Comparison of ENCODE assay signal across 25 cellular contexts in the genomic region with DNA sequence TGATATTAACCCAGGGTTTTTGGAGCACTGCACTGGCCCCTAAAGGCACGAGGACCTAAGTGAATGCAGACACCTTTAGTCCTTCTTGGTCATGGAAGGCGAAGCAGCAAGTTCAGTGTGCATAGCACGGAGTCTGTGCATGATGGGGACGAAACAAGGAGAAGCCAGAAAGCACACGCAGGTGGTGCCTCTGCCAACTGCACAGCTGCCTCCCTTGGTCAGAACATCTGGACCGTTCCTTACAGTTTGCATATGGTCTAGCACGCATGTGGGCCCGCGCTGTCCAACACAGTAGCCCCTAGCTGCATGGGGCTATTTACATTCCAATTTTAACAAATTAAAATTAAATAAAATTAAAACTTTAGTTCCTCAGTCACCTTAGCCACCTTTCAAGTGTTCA.
"Had no signal": no experiment of that assay in that cellular context is flagged by ENCODE, and none has a peak within 500 bp of the region (broad histone marks: within the 10 kb centered on the region; RNA-seq: fewer than 3 reads in every experiment).

No MANE protein-coding gene starts in this region.

- H3K36me3 ChIP-seq: esophagus squamous epithelium, left ventricle myocardium inferior, pancreas, sigmoid colon, thyroid gland, upper lobe of right lung had no signal

- H3K9me3 Mint-ChIP-seq: central memory CD8-positive, alpha-beta T cell; naive thymus-derived CD4-positive, alpha-beta T cell; stimulated activated effector memory CD8-positive, alpha-beta T cell treated with anti-CD3 and anti-CD28 coated beads, Interleukin-12 subunit alpha, Interleukin-12 subunit beta, amount 100 ng/mL, for 72 hours; stimulated activated naive CD8-positive, alpha-beta T cell treated with anti-CD3 and anti-CD28 coated beads, Interleukin-15, amount 100 ng/mL, for 72 hours had no signal

- H3K27me3 ChIP-seq: hepatocyte, pancreas, sigmoid colon, thyroid gland had no signal

- H3K36me3 Mint-ChIP-seq: activated naive CD8-positive, alpha-beta T cell; stimulated activated effector memory CD8-positive, alpha-beta T cell treated with anti-CD3 and anti-CD28 coated beads, Interleukin-12 subunit alpha, Interleukin-12 subunit beta, amount 100 ng/mL, for 72 hours had no signal

- H2AFZ ChIP-seq: hepatocyte had no signal

- DNase-seq: activated CD4-positive, alpha-beta T cell treated with anti-CD3 and anti-CD28 coated beads for 4 hours; activated CD4-positive, alpha-beta T cell treated with anti-CD3 and anti-CD28 coated beads, Interleukin-2, amount 50 U/mL, for 4 hours; activated CD8-positive, alpha-beta memory T cell treated with anti-CD3 and anti-CD28 coated beads for 24 hours; activated effector memory CD4-positive, alpha-beta T cell treated with Interleukin-2 at 50 U/mL for 16 hours; activated naive CD4-positive, alpha-beta T cell treated with Interleukin-2 at 50 U/mL for 16 hours; anterior cingulate cortex; effector CD8-positive, alpha-beta T cell; esophagus squamous epithelium; glutamatergic neuron; islet precursor cell; left ventricle myocardium inferior; naive thymus-derived CD4-positive, alpha-beta T cell; pancreas; psoas muscle; sigmoid colon; small intestine; stimulated activated CD4-positive, alpha-beta T cell treated with anti-CD3 and anti-CD28 coated beads, Interleukin-4, amount 100 ng/mL, for 24 hours; stimulated activated naive CD8-positive, alpha-beta T cell treated with anti-CD3 and anti-CD28 coated beads, Interleukin-15, amount 100 ng/mL, for 72 hours; thyroid gland; upper lobe of right lung had no signal

- H3K4me3 Mint-ChIP-seq: activated naive CD8-positive, alpha-beta T cell; central memory CD8-positive, alpha-beta T cell; naive thymus-derived CD4-positive, alpha-beta T cell; stimulated activated effector memory CD8-positive, alpha-beta T cell treated with anti-CD3 and anti-CD28 coated beads, Interleukin-12 subunit alpha, Interleukin-12 subunit beta, amount 100 ng/mL, for 72 hours; stimulated activated naive CD8-positive, alpha-beta T cell treated with anti-CD3 and anti-CD28 coated beads, Interleukin-15, amount 100 ng/mL, for 72 hours had no signal

- H3K9me3 ChIP-seq: esophagus squamous epithelium, left ventricle myocardium inferior, pancreas, psoas muscle, sigmoid colon, thyroid gland, upper lobe of right lung had no signal

- H3K79me2 ChIP-seq: hepatocyte had no signal

- H3K4me3 ChIP-seq: esophagus squamous epithelium, hepatocyte, left ventricle myocardium inferior, lung, pancreas, psoas muscle, sigmoid colon, thyroid gland, upper lobe of right lung had no signal

- H3K4me1 ChIP-seq: esophagus squamous epithelium, left ventricle myocardium inferior, pancreas, psoas muscle, sigmoid colon, thyroid gland, upper lobe of right lung had no signal

- H3K27ac Mint-ChIP-seq: activated naive CD8-positive, alpha-beta T cell; naive thymus-derived CD4-positive, alpha-beta T cell; stimulated activated effector memory CD8-positive, alpha-beta T cell treated with anti-CD3 and anti-CD28 coated beads, Interleukin-12 subunit alpha, Interleukin-12 subunit beta, amount 100 ng/mL, for 72 hours; stimulated activated naive CD8-positive, alpha-beta T cell treated with anti-CD3 and anti-CD28 coated beads, Interleukin-15, amount 100 ng/mL, for 72 hours had no signal

- ATAC-seq: naive thymus-derived CD4-positive, alpha-beta T cell; pancreas; psoas muscle; stimulated activated effector memory CD8-positive, alpha-beta T cell treated with anti-CD3 and anti-CD28 coated beads, Interleukin-12 subunit alpha, Interleukin-12 subunit beta, amount 100 ng/mL, for 72 hours; stimulated activated naive CD8-positive, alpha-beta T cell treated with anti-CD3 and anti-CD28 coated beads, Interleukin-15, amount 100 ng/mL, for 72 hours; upper lobe of right lung had no signal

- H3K4me1 Mint-ChIP-seq: central memory CD8-positive, alpha-beta T cell; stimulated activated naive CD8-positive, alpha-beta T cell treated with anti-CD3 and anti-CD28 coated beads, Interleukin-15, amount 100 ng/mL, for 72 hours had no signal

- H3K4me2 ChIP-seq: hepatocyte had no signal
